ENCODE assay signal across 8 cellular contexts in genomic region chr4:98261291-98262271, GRCh38. TPM values are rescaled to one million over a fixed set of nuclear protein-coding genes. Genes with fewer than 3 reads are reported as not detected.
DNase-seq lines count a peak whose midpoint lies in the region; ATAC-seq and TF ChIP-seq lines count a peak whose summit lies in the region.

RAP1GDS1 (plus strand) TSS chr4:98261384; CDS start chr4:98261566, 182 bp downstream.

- H3K27ac ChIP-seq in left lung = peak within 1 kb of the TSS; percentile 96 to 98

- TF ChIP-seq CTCF in left lung (IDR thresholded peaks at IDR 0.05) = no peak

- intact Hi-C loops in left lung (cut with DNase I) = no loop called here

- DNase-seq in NCI-H146 (lab: John Stamatoyannopoulos, UW) (peak; percentile 42), NCI-H146 treated with DMSO at 0.1 percent for 48 hours (lab: John Stamatoyannopoulos, UW; ENCODE audit: unreplicated experiment) (no peak), NCI-H1694 (lab: John Stamatoyannopoulos, UW) (peak; percentile 7), dermis blood vessel endothelial cell (peak; percentile 75), left lung (peak; percentile 49 to 89)
- peak; percentile 45 for DNase-seq in activated CD4-positive, CD25-positive, alpha-beta regulatory T cell treated with anti-CD3 and anti-CD28 coated beads, Interleukin-2, amount 50 U/mL, for 16 hours (ENCODE audit: low read depth, low spot score)
- peak; percentile 36 for DNase-seq in stimulated activated CD4-positive, alpha-beta T cell treated with anti-CD3 and anti-CD28 coated beads, Interleukin-4, amount 100 ng/mL, for 1 hour

- H3K9me3 ChIP-seq in left lung = no peaks in the 10 kb centered on the region

- ATAC-seq in HG02763 (IDR thresholded peaks at IDR 0.05; ENCODE audit: unreplicated experiment) (peak; percentile 16), left lung (peak; percentile 20)

- H3K36me3 ChIP-seq in left lung = no peaks in the 10 kb centered on the region

- no peaks in the 10 kb centered on the region for H3K27me3 ChIP-seq in left lung

- peak within 1 kb of the TSS; percentile 65 to 85 for H3K4me3 ChIP-seq in left lung

- peaks cover 3 to 40% of the 10 kb centered on the region in 2 donors for H3K4me1 ChIP-seq in left lung

RNA-seq across cellular contexts. Expression of gene RAP1GDS1, which starts in this region (rescaled TPM):
- 62.3 and 70.5 TPM in 2 replicates for total RNA-seq in dermis blood vessel endothelial cell
- 10 to 100 TPM; 43.7 to 49.1 TPM for total RNA-seq in left lung
